1 cellular context compared by ENCODE assay signal in genomic region chr20:35695245-35695749, GRCh38.
TF ChIP-seq lines count a peak whose summit lies in the region.

No MANE protein-coding gene starts in this region.

TF ChIP-seq in HepG2, 621 proteins besides CTCF, POLR2A, EP300 and RAD21 (continued from another document and continues in another):
- TF ChIP-seq, protein P1, sequence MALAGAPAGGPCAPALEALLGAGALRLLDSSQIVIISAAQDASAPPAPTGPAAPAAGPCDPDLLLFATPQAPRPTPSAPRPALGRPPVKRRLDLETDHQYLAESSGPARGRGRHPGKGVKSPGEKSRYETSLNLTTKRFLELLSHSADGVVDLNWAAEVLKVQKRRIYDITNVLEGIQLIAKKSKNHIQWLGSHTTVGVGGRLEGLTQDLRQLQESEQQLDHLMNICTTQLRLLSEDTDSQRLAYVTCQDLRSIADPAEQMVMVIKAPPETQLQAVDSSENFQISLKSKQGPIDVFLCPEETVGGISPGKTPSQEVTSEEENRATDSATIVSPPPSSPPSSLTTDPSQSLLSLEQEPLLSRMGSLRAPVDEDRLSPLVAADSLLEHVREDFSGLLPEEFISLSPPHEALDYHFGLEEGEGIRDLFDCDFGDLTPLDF (CRISPR knock-in tag; IDR thresholded peaks at IDR 0.05) = peak; percentile 62; the same call in 1 of the 2 replicates
- TF ChIP-seq ZMYM4 (CRISPR knock-in tag; IDR thresholded peaks at IDR 0.05) = peak; percentile 25; the same call in 1 of the 2 replicates
- TF ChIP-seq POGZ (CRISPR knock-in tag; IDR thresholded peaks at IDR 0.05) = peak; percentile 61; the same call in 1 of the 2 replicates
- TF ChIP-seq SALL2 (CRISPR knock-in tag; IDR thresholded peaks at IDR 0.05) = peak; percentile 56; the same call in 1 of the 2 replicates
- peak; percentile 53; the same call in 1 of the 2 replicates for TF ChIP-seq ELF1 (CRISPR knock-in tag; IDR thresholded peaks at IDR 0.05)
- TF ChIP-seq PHF21A (CRISPR knock-in tag; IDR thresholded peaks at IDR 0.05) = peak; percentile 21; the same call in 1 of the 2 replicates
- TF ChIP-seq ISL2 (CRISPR knock-in tag; IDR thresholded peaks at IDR 0.05) = peak; percentile 74; the same call in 1 of the 2 replicates
- no peak for TF ChIP-seq ZC3H4 (CRISPR knock-in tag; IDR thresholded peaks at IDR 0.05; ENCODE audit: borderline replicate concordance)
- TF ChIP-seq SAP130 (CRISPR knock-in tag; IDR thresholded peaks at IDR 0.05; ENCODE audit: low read depth) = peak; percentile 63
- TF ChIP-seq USF2 (IDR thresholded peaks at IDR 0.05; ENCODE audit: low read depth, low read length) = no peak
- no peak for TF ChIP-seq USF2 (CRISPR knock-in tag; IDR thresholded peaks at IDR 0.05; ENCODE audit: borderline replicate concordance)
- TF ChIP-seq HDAC1 (CRISPR knock-in tag; IDR thresholded peaks at IDR 0.05) = peak; percentile 49; the same call in 1 of the 2 replicates
- peak; percentile 80; the same call in 1 of the 2 replicates for TF ChIP-seq ZNF605 (CRISPR knock-in tag; IDR thresholded peaks at IDR 0.05)
- peak; percentile 66; the same call in 1 of the 2 replicates for TF ChIP-seq ZNF12 (CRISPR knock-in tag; IDR thresholded peaks at IDR 0.05)
- TF ChIP-seq, protein P2, sequence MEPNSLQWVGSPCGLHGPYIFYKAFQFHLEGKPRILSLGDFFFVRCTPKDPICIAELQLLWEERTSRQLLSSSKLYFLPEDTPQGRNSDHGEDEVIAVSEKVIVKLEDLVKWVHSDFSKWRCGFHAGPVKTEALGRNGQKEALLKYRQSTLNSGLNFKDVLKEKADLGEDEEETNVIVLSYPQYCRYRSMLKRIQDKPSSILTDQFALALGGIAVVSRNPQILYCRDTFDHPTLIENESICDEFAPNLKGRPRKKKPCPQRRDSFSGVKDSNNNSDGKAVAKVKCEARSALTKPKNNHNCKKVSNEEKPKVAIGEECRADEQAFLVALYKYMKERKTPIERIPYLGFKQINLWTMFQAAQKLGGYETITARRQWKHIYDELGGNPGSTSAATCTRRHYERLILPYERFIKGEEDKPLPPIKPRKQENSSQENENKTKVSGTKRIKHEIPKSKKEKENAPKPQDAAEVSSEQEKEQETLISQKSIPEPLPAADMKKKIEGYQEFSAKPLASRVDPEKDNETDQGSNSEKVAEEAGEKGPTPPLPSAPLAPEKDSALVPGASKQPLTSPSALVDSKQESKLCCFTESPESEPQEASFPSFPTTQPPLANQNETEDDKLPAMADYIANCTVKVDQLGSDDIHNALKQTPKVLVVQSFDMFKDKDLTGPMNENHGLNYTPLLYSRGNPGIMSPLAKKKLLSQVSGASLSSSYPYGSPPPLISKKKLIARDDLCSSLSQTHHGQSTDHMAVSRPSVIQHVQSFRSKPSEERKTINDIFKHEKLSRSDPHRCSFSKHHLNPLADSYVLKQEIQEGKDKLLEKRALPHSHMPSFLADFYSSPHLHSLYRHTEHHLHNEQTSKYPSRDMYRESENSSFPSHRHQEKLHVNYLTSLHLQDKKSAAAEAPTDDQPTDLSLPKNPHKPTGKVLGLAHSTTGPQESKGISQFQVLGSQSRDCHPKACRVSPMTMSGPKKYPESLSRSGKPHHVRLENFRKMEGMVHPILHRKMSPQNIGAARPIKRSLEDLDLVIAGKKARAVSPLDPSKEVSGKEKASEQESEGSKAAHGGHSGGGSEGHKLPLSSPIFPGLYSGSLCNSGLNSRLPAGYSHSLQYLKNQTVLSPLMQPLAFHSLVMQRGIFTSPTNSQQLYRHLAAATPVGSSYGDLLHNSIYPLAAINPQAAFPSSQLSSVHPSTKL (CRISPR knock-in tag; IDR thresholded peaks at IDR 0.05) = peak; percentile 97
- TF ChIP-seq ZNF543 (CRISPR knock-in tag; IDR thresholded peaks at IDR 0.05) = peak; percentile 35; the same call in 1 of the 2 replicates
- TF ChIP-seq, protein P3, sequence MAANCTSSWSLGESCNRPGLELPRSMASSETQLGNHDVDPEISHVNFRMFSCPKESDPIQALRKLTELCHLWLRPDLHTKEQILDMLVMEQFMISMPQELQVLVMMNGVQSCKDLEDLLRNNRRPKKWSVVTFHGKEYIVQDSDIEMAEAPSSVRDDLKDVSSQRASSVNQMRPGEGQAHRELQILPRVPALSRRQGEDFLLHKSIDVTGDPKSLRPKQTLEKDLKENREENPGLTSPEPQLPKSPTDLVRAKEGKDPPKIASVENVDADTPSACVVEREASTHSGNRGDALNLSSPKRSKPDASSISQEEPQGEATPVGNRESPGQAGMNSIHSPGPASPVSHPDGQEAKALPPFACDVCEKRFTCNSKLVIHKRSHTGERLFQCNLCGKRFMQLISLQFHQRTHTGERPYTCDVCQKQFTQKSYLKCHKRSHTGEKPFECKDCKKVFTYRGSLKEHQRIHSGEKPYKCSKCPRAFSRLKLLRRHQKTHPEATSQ (CRISPR knock-in tag; IDR thresholded peaks at IDR 0.05; ENCODE audit: borderline replicate concordance) = no peak
- TF ChIP-seq, protein P4, sequence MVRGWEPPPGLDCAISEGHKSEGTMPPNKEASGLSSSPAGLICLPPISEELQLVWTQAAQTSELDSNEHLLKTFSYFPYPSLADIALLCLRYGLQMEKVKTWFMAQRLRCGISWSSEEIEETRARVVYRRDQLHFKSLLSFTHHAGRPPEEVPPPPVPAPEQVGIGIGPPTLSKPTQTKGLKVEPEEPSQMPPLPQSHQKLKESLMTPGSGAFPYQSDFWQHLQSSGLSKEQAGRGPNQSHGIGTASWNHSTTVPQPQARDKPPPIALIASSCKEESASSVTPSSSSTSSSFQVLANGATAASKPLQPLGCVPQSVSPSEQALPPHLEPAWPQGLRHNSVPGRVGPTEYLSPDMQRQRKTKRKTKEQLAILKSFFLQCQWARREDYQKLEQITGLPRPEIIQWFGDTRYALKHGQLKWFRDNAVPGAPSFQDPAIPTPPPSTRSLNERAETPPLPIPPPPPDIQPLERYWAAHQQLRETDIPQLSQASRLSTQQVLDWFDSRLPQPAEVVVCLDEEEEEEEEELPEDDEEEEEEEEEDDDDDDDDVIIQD (CRISPR knock-in tag; IDR thresholded peaks at IDR 0.05; ENCODE audit: low read depth) = peak; percentile 37; the same call in 1 of the 2 replicates
- TF ChIP-seq KDM3A (CRISPR knock-in tag; IDR thresholded peaks at IDR 0.05; ENCODE audit: low read depth) = no peak
- no peak for TF ChIP-seq RFX1 (IDR thresholded peaks at IDR 0.05)
- peak; percentile 80; the same call in 1 of the 2 replicates for TF ChIP-seq HMG20A (CRISPR knock-in tag; IDR thresholded peaks at IDR 0.05; ENCODE audit: borderline replicate concordance)
- TF ChIP-seq ZFY (CRISPR knock-in tag; IDR thresholded peaks at IDR 0.05) = peak; percentile 46
- 0 out of 2 replicates have a peak, but pooled peaks have one; percentile 28 for TF ChIP-seq TGIF2 (CRISPR knock-in tag; IDR thresholded peaks at IDR 0.05)
- TF ChIP-seq ZNF614 (CRISPR knock-in tag; IDR thresholded peaks at IDR 0.05; ENCODE audit: borderline replicate concordance) = 0 out of 2 replicates have a peak, but pooled peaks have one; percentile 25
- no peak for TF ChIP-seq KMT2A (CRISPR knock-in tag; IDR thresholded peaks at IDR 0.05)
- no peak for TF ChIP-seq ZNF275 (CRISPR knock-in tag; IDR thresholded peaks at IDR 0.05; ENCODE audit: borderline replicate concordance)
- TF ChIP-seq ZNF839 (CRISPR knock-in tag; IDR thresholded peaks at IDR 0.05; ENCODE audit: borderline replicate concordance) = no peak
- 0 out of 2 replicates have a peak, but pooled peaks have one; percentile 51 for TF ChIP-seq ZNF510 (CRISPR knock-in tag; IDR thresholded peaks at IDR 0.05; ENCODE audit: low read depth)
- peak; percentile 38; the same call in 1 of the 2 replicates for TF ChIP-seq UBTF (CRISPR knock-in tag; IDR thresholded peaks at IDR 0.05)
- no peak for TF ChIP-seq ZKSCAN8 (CRISPR knock-in tag; IDR thresholded peaks at IDR 0.05; ENCODE audit: borderline replicate concordance)
- peak; percentile 77 for TF ChIP-seq FOSL2 (CRISPR knock-in tag; IDR thresholded peaks at IDR 0.05)
- TF ChIP-seq ZBTB38 (CRISPR knock-in tag; IDR thresholded peaks at IDR 0.05) = no peak
- no peak for TF ChIP-seq PREB (CRISPR knock-in tag; IDR thresholded peaks at IDR 0.05)
- TF ChIP-seq SMC3 (IDR thresholded peaks at IDR 0.05; ENCODE audit: low read length) = peak; percentile 1; the same call in 1 of the 2 replicates
- no peak for TF ChIP-seq SRSF1 (optimal IDR thresholded peaks at IDR 0.05; ENCODE audit: low read depth, low read length)
- TF ChIP-seq ZNF274 (CRISPR knock-in tag; IDR thresholded peaks at IDR 0.05) = no peak
- TF ChIP-seq, protein P5, sequence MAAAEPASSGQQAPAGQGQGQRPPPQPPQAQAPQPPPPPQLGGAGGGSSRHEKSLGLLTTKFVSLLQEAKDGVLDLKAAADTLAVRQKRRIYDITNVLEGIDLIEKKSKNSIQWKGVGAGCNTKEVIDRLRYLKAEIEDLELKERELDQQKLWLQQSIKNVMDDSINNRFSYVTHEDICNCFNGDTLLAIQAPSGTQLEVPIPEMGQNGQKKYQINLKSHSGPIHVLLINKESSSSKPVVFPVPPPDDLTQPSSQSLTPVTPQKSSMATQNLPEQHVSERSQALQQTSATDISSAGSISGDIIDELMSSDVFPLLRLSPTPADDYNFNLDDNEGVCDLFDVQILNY (CRISPR knock-in tag; conservative IDR thresholded peaks at IDR 0.05) = no peak; the same call in 1 of the 2 replicates
- peak; percentile 51; the same call in 1 of the 2 replicates for TF ChIP-seq YEATS2 (CRISPR knock-in tag; IDR thresholded peaks at IDR 0.05; ENCODE audit: borderline replicate concordance)
- TF ChIP-seq, protein P6, sequence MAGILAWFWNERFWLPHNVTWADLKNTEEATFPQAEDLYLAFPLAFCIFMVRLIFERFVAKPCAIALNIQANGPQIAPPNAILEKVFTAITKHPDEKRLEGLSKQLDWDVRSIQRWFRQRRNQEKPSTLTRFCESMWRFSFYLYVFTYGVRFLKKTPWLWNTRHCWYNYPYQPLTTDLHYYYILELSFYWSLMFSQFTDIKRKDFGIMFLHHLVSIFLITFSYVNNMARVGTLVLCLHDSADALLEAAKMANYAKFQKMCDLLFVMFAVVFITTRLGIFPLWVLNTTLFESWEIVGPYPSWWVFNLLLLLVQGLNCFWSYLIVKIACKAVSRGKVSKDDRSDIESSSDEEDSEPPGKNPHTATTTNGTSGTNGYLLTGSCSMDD (CRISPR knock-in tag; IDR thresholded peaks at IDR 0.05) = no peak
- 0 out of 2 replicates have a peak, but pooled peaks have one; percentile 54 for TF ChIP-seq REPIN1 (CRISPR knock-in tag; IDR thresholded peaks at IDR 0.05; ENCODE audit: borderline replicate concordance, low read depth)
- TF ChIP-seq ZNF724P (CRISPR knock-in tag; IDR thresholded peaks at IDR 0.05; ENCODE audit: borderline replicate concordance) = 0 out of 2 replicates have a peak, but pooled peaks have one; percentile 59
- TF ChIP-seq CBX5 (CRISPR knock-in tag; IDR thresholded peaks at IDR 0.05; ENCODE audit: borderline replicate concordance) = 0 out of 2 replicates have a peak, but pooled peaks have one; percentile 47
- no peak for TF ChIP-seq THAP7 (CRISPR knock-in tag; IDR thresholded peaks at IDR 0.05)
- TF ChIP-seq GATAD1 (CRISPR knock-in tag; IDR thresholded peaks at IDR 0.05) = peak; percentile 57; the same call in 1 of the 2 replicates
